ENCODE assay signal across 27 cellular contexts in the genomic region with DNA sequence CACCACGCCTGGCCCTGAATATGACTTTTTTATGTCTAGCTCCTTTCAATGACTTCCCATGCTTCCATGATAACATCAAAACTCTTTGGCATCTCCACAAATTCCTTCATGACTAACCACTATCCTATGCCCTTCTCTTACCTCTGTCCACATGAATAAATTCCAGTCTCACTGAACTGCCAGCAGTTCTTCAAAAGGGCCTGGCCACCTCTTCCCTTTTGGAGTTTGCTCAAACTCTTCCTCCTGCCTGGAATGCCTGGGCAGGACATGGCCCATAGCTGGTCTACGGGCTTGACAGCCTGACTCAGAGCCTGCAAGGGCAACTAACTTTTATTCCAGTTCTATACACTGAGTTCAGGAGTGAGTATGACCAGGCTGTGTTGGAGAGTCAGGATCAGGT. TPM values are rescaled to one million over a fixed set of nuclear protein-coding genes. Genes with fewer than 3 reads are reported as not detected.
DNase-seq lines count a peak whose midpoint lies in the region; ATAC-seq and TF ChIP-seq lines count a peak whose summit lies in the region.
"Had no signal": no experiment of that assay in that cellular context is flagged by ENCODE, and none has a peak within 500 bp of the region (broad histone marks: within the 10 kb centered on the region; RNA-seq: fewer than 3 reads in every experiment).

No MANE protein-coding gene starts in this region.

- H4K12ac ChIP-seq in trophoblast cell (ENCODE audit: low read depth, low read length), result no peak overlapping the region

- no peak overlapping the region for H3K27ac Mint-ChIP-seq in stimulated activated effector memory CD8-positive, alpha-beta T cell treated with anti-CD3 and anti-CD28 coated beads, Interleukin-12 subunit alpha, Interleukin-12 subunit beta, amount 100 ng/mL, for 72 hours
- H3K27ac Mint-ChIP-seq: brain; T-helper 1 cell treated with Interleukin-12 subunit alpha and Interleukin-12 subunit beta and Interleukin-4 antibody, amounts not matched to agents 30 μg/mL and 1 μg/mL, for 36 hours had no signal

- no peak overlapping the region for H3K9ac ChIP-seq in trophoblast cell (ENCODE audit: low read length)
- H3K9ac ChIP-seq: BLaER1, KMS-11 had no signal

- no peaks in the 10 kb centered on the region for H3K36me3 ChIP-seq in trophoblast cell (ENCODE audit: control insufficient read depth in 1 of 2, insufficient read depth in 2 of 2, low read length in 2 of 2)
- H3K36me3 ChIP-seq: BLaER1, pancreas, right lobe of liver, stomach had no signal

- no peak overlapping the region for H3K14ac ChIP-seq in trophoblast cell (ENCODE audit: low read length)

- CTCF ChIA-PET in RWPE1 (lab: Yijun Ruan, JAX), result interaction anchor here (1.2 kb wide), 1 partner anchor 122 kb away, joined by 4 read pairs; no protein-coding TSS in a partner anchor

- no peaks in the 10 kb centered on the region for H3K79me2 ChIP-seq in trophoblast cell (ENCODE audit: control insufficient read depth, insufficient read depth, low read length, poor library complexity)

- no peak overlapping the region for H2AK5ac ChIP-seq in trophoblast cell (ENCODE audit: low read length)

- H3K4me1 Mint-ChIP-seq in stimulated activated effector memory CD8-positive, alpha-beta T cell treated with anti-CD3 and anti-CD28 coated beads, Interleukin-12 subunit alpha, Interleukin-12 subunit beta, amount 100 ng/mL, for 72 hours, result no peaks in the 10 kb centered on the region
- H3K4me1 Mint-ChIP-seq: neural crest cell had no signal

- peaks cover 1% of the 10 kb centered on the region for H3K9me3 ChIP-seq in trophoblast cell (ENCODE audit: insufficient read depth, low read depth, low read length)
- H3K9me3 ChIP-seq: BLaER1, pancreas, right lobe of liver, stomach had no signal

- WGBS in trophoblast cell (ENCODE audit: extremely low coverage, insufficient coverage, insufficient read length), result no CpG with 5 or more reads among the region's 2 CpGs

- H3K27ac ChIP-seq in trophoblast cell (ENCODE audit: low read depth, low read length) (no peak overlapping the region), RWPE1 (no peak overlapping the region)
- H3K27ac ChIP-seq: BLaER1, KMS-11, pancreas, right lobe of liver, stomach had no signal

- DNase-seq in AG10803 (ENCODE audit: low read depth) (peak; percentile 23), LoVo (ENCODE audit: low spot score) (peak; percentile 27), amniotic epithelial cell (ENCODE audit: low read depth) (peak; percentile 69), trophoblast cell (peak; percentile 94 to 96), RWPE1 (ENCODE audit: low spot score) (no peak)
- no peak for DNase-seq in stimulated activated effector memory CD8-positive, alpha-beta T cell treated with anti-CD3 and anti-CD28 coated beads, Interleukin-12 subunit alpha, Interleukin-12 subunit beta, amount 100 ng/mL, for 72 hours (ENCODE audit: low spot score in 2 of 2)
- DNase-seq: activated CD4-positive, alpha-beta T cell treated with anti-CD3 and anti-CD28 coated beads, Interleukin-2, amount 50 U/mL, for 4 hours; activated naive CD4-positive, alpha-beta T cell treated with Interleukin-2 at 50 U/mL for 16 hours; DMS 273 treated with DMSO at 0.1 percent for 48 hours; hypothalamus; NCI-H2107; NCI-H446; NCI-H774; right lobe of liver; stimulated activated CD8-positive, alpha-beta memory T cell treated with anti-CD3 and anti-CD28 coated beads, Interleukin-4, amount 100 ng/mL, for 48 hours; stomach had no signal

- no peak overlapping the region for H4K91ac ChIP-seq in trophoblast cell (ENCODE audit: low read depth, low read length)

- H3K36me3 Mint-ChIP-seq in stimulated activated effector memory CD8-positive, alpha-beta T cell treated with anti-CD3 and anti-CD28 coated beads, Interleukin-12 subunit alpha, Interleukin-12 subunit beta, amount 100 ng/mL, for 72 hours, result no peaks in the 10 kb centered on the region
- H3K36me3 Mint-ChIP-seq: brain had no signal

- no peak overlapping the region for H2BK5ac ChIP-seq in trophoblast cell (ENCODE audit: low read depth, low read length, poor library complexity)

- H4K8ac ChIP-seq in trophoblast cell (ENCODE audit: low read depth, low read length), result no peak overlapping the region

- H3K27me3 ChIP-seq in trophoblast cell (ENCODE audit: insufficient read depth, low read length), result no peaks in the 10 kb centered on the region
- H3K27me3 ChIP-seq: BLaER1, pancreas, right lobe of liver had no signal

- H3K18ac ChIP-seq in trophoblast cell (ENCODE audit: low read length), result no peak overlapping the region

- H3K4me3 Mint-ChIP-seq in stimulated activated effector memory CD8-positive, alpha-beta T cell treated with anti-CD3 and anti-CD28 coated beads, Interleukin-12 subunit alpha, Interleukin-12 subunit beta, amount 100 ng/mL, for 72 hours, result no peak overlapping the region
- H3K4me3 Mint-ChIP-seq: brain; neural crest cell; T-helper 1 cell treated with Interleukin-12 subunit alpha and Interleukin-12 subunit beta and Interleukin-4 antibody, amounts not matched to agents 30 μg/mL and 1 μg/mL, for 36 hours had no signal

- no peak overlapping the region for H3K23ac ChIP-seq in trophoblast cell (ENCODE audit: low read length)

- POLR2A ChIA-PET in RWPE1 (lab: Yijun Ruan, JAX; ENCODE audit: low non-redundant PET), result no interaction called here

- H2AFZ ChIP-seq in trophoblast cell (ENCODE audit: insufficient read depth, low read length, poor library complexity), result no peak overlapping the region

- H3K4me1 ChIP-seq in trophoblast cell (ENCODE audit: control insufficient read depth in 1 of 2, insufficient read depth in 2 of 2, low read length in 2 of 2), result peaks cover 2 to 6% of the 10 kb centered on the region in 2 experiments
- H3K4me1 ChIP-seq: BLaER1, right lobe of liver, stomach had no signal

- ATAC-seq in HG02678 (IDR thresholded peaks at IDR 0.05; ENCODE audit: unreplicated experiment) (no peak), HG03095 (IDR thresholded peaks at IDR 0.05; ENCODE audit: unreplicated experiment) (no peak)
- no peak for ATAC-seq in stimulated activated effector memory CD8-positive, alpha-beta T cell treated with anti-CD3 and anti-CD28 coated beads, Interleukin-12 subunit alpha, Interleukin-12 subunit beta, amount 100 ng/mL, for 72 hours
- ATAC-seq: activated CD4-positive, CD25-positive, alpha-beta regulatory T cell treated with anti-CD3 and anti-CD28 coated beads, Interleukin-2, amount 50 U/mL, for 24 hours; left lobe of liver; pancreas; right lobe of liver had no signal

- H3K4me3 ChIP-seq in AG10803 (ENCODE audit: low read length) (no peak overlapping the region), trophoblast cell (ENCODE audit: low read depth, low read length) (no peak overlapping the region)
- H3K4me3 ChIP-seq: BLaER1, pancreas, right lobe of liver, stomach had no signal

- H3K9me3 Mint-ChIP-seq in stimulated activated effector memory CD8-positive, alpha-beta T cell treated with anti-CD3 and anti-CD28 coated beads, Interleukin-12 subunit alpha, Interleukin-12 subunit beta, amount 100 ng/mL, for 72 hours, result no peaks in the 10 kb centered on the region
- H3K9me3 Mint-ChIP-seq: brain; neural crest cell; T-helper 1 cell treated with Interleukin-12 subunit alpha and Interleukin-12 subunit beta and Interleukin-4 antibody, amounts not matched to agents 30 μg/mL and 1 μg/mL, for 36 hours had no signal

- H3K4ac ChIP-seq in trophoblast cell (ENCODE audit: low read depth, low read length), result no peak overlapping the region

- no peaks in the 10 kb centered on the region for H3K79me1 ChIP-seq in trophoblast cell (ENCODE audit: low read length)

- no peak overlapping the region for H2BK12ac ChIP-seq in trophoblast cell (ENCODE audit: low read length)

- H3K4me2 ChIP-seq in trophoblast cell (ENCODE audit: low read length), result no peak overlapping the region
- H3K4me2 ChIP-seq: BLaER1, KMS-11 had no signal

- no peak overlapping the region for H2BK120ac ChIP-seq in trophoblast cell (ENCODE audit: insufficient read depth, low read length, poor library complexity)

- TF ChIP-seq CTCF in AG10803 (conservative IDR thresholded peaks at IDR 0.05; ENCODE audit: low read length) (no peak), RWPE1 (conservative IDR thresholded peaks at IDR 0.05; ENCODE audit: low read depth) (no peak)

RNA-seq across cellular contexts. Expression of gene ZBTB16, which starts 41.8 kb away (rescaled TPM):
- polyA plus RNA-seq in trophoblast cell (2013), result 0.06 and 0.07 TPM in 2 replicates
- polyA plus RNA-seq: fibroblast of lung had no signal

RNA-seq across cellular contexts. Expression of gene HTR3A, which starts 42.8 kb away (rescaled TPM):
- not detected in 2 replicates for polyA plus RNA-seq in trophoblast cell (2013)
- polyA plus RNA-seq: fibroblast of lung had no signal

Comparison
In these comparisons a context has a peak if more than half of its experiments do, and no peak if none do; other contexts are left out.
1. DNase-seq: peak in AG10803 (single experiment), LoVo (single experiment), amniotic epithelial cell (single experiment) and trophoblast cell (2 of 2); none in RWPE1 (single experiment) and stimulated activated effector memory CD8-positive, alpha-beta T cell treated with anti-CD3 and anti-CD28 coated beads, Interleukin-12 subunit alpha, Interleukin-12 subunit beta, amount 100 ng/mL, for 72 hours (0 of 2).